16 cellular contexts compared by ENCODE assay signal in genomic region chr9:113477661-113478060, GRCh38. TPM values are rescaled to one million over a fixed set of nuclear protein-coding genes. Genes with fewer than 3 reads are reported as not detected.
A peak's percentile ranks its signal among the peaks of the same experiment; 100 is the strongest.
DNase-seq lines count a peak whose midpoint lies in the region; ATAC-seq and TF ChIP-seq lines count a peak whose summit lies in the region.
"Had no signal": no experiment of that assay in that cellular context is flagged by ENCODE, and none has a peak within 500 bp of the region (broad histone marks: within the 10 kb centered on the region; RNA-seq: fewer than 3 reads in every experiment).

No MANE protein-coding gene starts in this region.

- ATAC-seq in natural killer cell (no peak), sciatic nerve (no peak), GM21576 (IDR thresholded peaks at IDR 0.05; ENCODE audit: unreplicated experiment) (no peak), HG03520 (IDR thresholded peaks at IDR 0.05; ENCODE audit: unreplicated experiment) (no peak)
- no peak for ATAC-seq in natural killer cell treated with Interleukin-12 subunit alpha and Interleukin-12 subunit beta and Interleukin-15 and Interleukin-18, amount 100 ng/mL, for 72 hours
- ATAC-seq: PC-3 had no signal

- no peak overlapping the region for H3K4me3 ChIP-seq in endodermal cell (ENCODE audit: low read length)
- H3K4me3 ChIP-seq: HAP-1, SJSA1 had no signal

- TF ChIP-seq CTCF in natural killer cell (IDR thresholded peaks at IDR 0.05) (no peak), endodermal cell (conservative IDR thresholded peaks at IDR 0.05) (no peak)

- DNase-seq in natural killer cell (no peak), endodermal cell (peak; percentile 27), sciatic nerve (ENCODE audit: low spot score) (peak; percentile 30), NCI-H1694 (lab: John Stamatoyannopoulos, UW) (no peak)
- no peak for DNase-seq in natural killer cell treated with Interleukin-12 subunit alpha and Interleukin-12 subunit beta and Interleukin-15 and Interleukin-18, amount 100 ng/mL, for 72 hours (ENCODE audit: low spot score)
- DNase-seq: ACHN; CD4-positive, CD25-positive, alpha-beta regulatory T cell; NCI-H187 treated with DMSO at 0.1 percent for 48 hours; NCI-H345; NCI-H526; PC-3 had no signal

- no peaks in the 10 kb centered on the region for H3K4me1 ChIP-seq in endodermal cell (ENCODE audit: control insufficient read depth, insufficient read depth, low read length)
- H3K4me1 ChIP-seq: HAP-1 had no signal

- H3K27me3 ChIP-seq in endodermal cell (ENCODE audit: control insufficient read depth, insufficient read depth, low read length, poor library complexity, severe bottlenecking), result no peaks in the 10 kb centered on the region
- H3K27me3 ChIP-seq: SJSA1 had no signal

- H3K36me3 ChIP-seq in endodermal cell (ENCODE audit: control insufficient read depth, insufficient read depth, low read length), result no peaks in the 10 kb centered on the region
- H3K36me3 ChIP-seq: HAP-1, SJSA1 had no signal

- H3K9me3 Mint-ChIP-seq in natural killer cell (no peaks in the 10 kb centered on the region), endodermal cell (no peaks in the 10 kb centered on the region)
- no peaks in the 10 kb centered on the region for H3K9me3 Mint-ChIP-seq in natural killer cell treated with Interleukin-12 subunit alpha and Interleukin-12 subunit beta and Interleukin-15 and Interleukin-18, amount 100 ng/mL, for 72 hours

- intact Hi-C loops in natural killer cell (cut with micrococcal nuclease), result no loop called here
- intact Hi-C loops in sciatic nerve (cut with DNase I), result no loop called here

- no peaks in the 10 kb centered on the region for H3K9me3 ChIP-seq in endodermal cell (ENCODE audit: control insufficient read depth, low read length)
- H3K9me3 ChIP-seq: HAP-1, SJSA1 had no signal

- no peak overlapping the region for H3K27ac ChIP-seq in endodermal cell (ENCODE audit: low read depth, low read length)
- H3K27ac ChIP-seq: RWPE1, SJSA1 had no signal

- H3K27ac Mint-ChIP-seq in natural killer cell (no peak overlapping the region), endodermal cell (no peak overlapping the region)
- H3K27ac Mint-ChIP-seq in natural killer cell treated with Interleukin-12 subunit alpha and Interleukin-12 subunit beta and Interleukin-15 and Interleukin-18, amount 100 ng/mL, for 72 hours, result peak overlapping the region in 1 of 2 donors; percentile 43
- H3K27ac Mint-ChIP-seq: CD4-positive, CD25-positive, alpha-beta regulatory T cell had no signal

- 89 to 93% methylated on average over 5 of the region's 5 CpGs for WGBS in endodermal cell (ENCODE audit: insufficient coverage in 1 of 2, insufficient read length in 1 of 2), 2 experiments

- H3K9ac ChIP-seq in endodermal cell (ENCODE audit: extremely low read depth, low read length, poor library complexity, severe bottlenecking), result no peak overlapping the region

- H3K4me1 Mint-ChIP-seq in natural killer cell, result peaks cover 26 to 27% of the 10 kb centered on the region in 2 donors
- peaks cover 12 to 13% of the 10 kb centered on the region in 2 donors for H3K4me1 Mint-ChIP-seq in natural killer cell treated with Interleukin-12 subunit alpha and Interleukin-12 subunit beta and Interleukin-15 and Interleukin-18, amount 100 ng/mL, for 72 hours (ENCODE audit: low read depth in 2 of 2)
- no peaks in the 10 kb centered on the region for H3K4me1 Mint-ChIP-seq in endodermal cell

- H3K27me3 Mint-ChIP-seq in natural killer cell (ENCODE audit: low read depth in 2 of 2) (no peaks in the 10 kb centered on the region), endodermal cell (ENCODE audit: insufficient read depth) (peaks cover 2% of the 10 kb centered on the region)
- no peaks in the 10 kb centered on the region for H3K27me3 Mint-ChIP-seq in natural killer cell treated with Interleukin-12 subunit alpha and Interleukin-12 subunit beta and Interleukin-15 and Interleukin-18, amount 100 ng/mL, for 72 hours

- H3K36me3 Mint-ChIP-seq in natural killer cell (no peaks in the 10 kb centered on the region), endodermal cell (ENCODE audit: low read depth) (no peaks in the 10 kb centered on the region)
- H3K36me3 Mint-ChIP-seq in natural killer cell treated with Interleukin-12 subunit alpha and Interleukin-12 subunit beta and Interleukin-15 and Interleukin-18, amount 100 ng/mL, for 72 hours, result no peaks in the 10 kb centered on the region
- H3K36me3 Mint-ChIP-seq: CD4-positive, CD25-positive, alpha-beta regulatory T cell had no signal

- peak overlapping the region; percentile 25 for H3K4me3 Mint-ChIP-seq in natural killer cell
- H3K4me3 Mint-ChIP-seq in natural killer cell treated with Interleukin-12 subunit alpha and Interleukin-12 subunit beta and Interleukin-15 and Interleukin-18, amount 100 ng/mL, for 72 hours, result no peak overlapping the region
- H3K4me3 Mint-ChIP-seq in endodermal cell, result no peak overlapping the region
- H3K4me3 Mint-ChIP-seq: CD4-positive, CD25-positive, alpha-beta regulatory T cell had no signal

RNA-seq across cellular contexts. Expression of gene RGS3, which starts 14.1 kb away (rescaled TPM):
- total RNA-seq in natural killer cell, result 100 to 1,000 TPM; 148 to 269 (median 190) TPM
- total RNA-seq in natural killer cell treated with Interleukin-12 subunit alpha and Interleukin-12 subunit beta and Interleukin-15 and Interleukin-18, amount 100 ng/mL, for 72 hours, result 100 to 1,000 TPM in 1 of 2 donors, 10 to 100 TPM in 1; 71.7 to 144 TPM
- total RNA-seq in endodermal cell, result 10 to 100 TPM; 20.7 to 40.3 TPM
- 40.4 TPM for polyA plus RNA-seq in endodermal cell (2013, experiment 1 of 2)
- polyA plus RNA-seq in endodermal cell (2013, experiment 2 of 2), result 38.4 TPM
- total RNA-seq in sciatic nerve, result 43.1 TPM

Comparison
In these comparisons a context has a peak if more than half of its experiments do, and no peak if none do; other contexts are left out.
1. DNase-seq: peak in endodermal cell (single experiment) and sciatic nerve (single experiment); none in natural killer cell (single experiment), natural killer cell treated with Interleukin-12 subunit alpha and Interleukin-12 subunit beta and Interleukin-15 and Interleukin-18, amount 100 ng/mL, for 72 hours (single experiment) and NCI-H1694 (single experiment).